Comparison of ENCODE assay signal across 24 cellular contexts in genomic region chr3:42351221-42351620, GRCh38. TPM values are rescaled to one million over a fixed set of nuclear protein-coding genes. Genes with fewer than 3 reads are reported as not detected.
DNase-seq lines count a peak whose midpoint lies in the region; ATAC-seq and TF ChIP-seq lines count a peak whose summit lies in the region.
"Had no signal": no experiment of that assay in that cellular context is flagged by ENCODE, and none has a peak within 500 bp of the region (broad histone marks: within the 10 kb centered on the region; RNA-seq: fewer than 3 reads in every experiment).

No MANE protein-coding gene starts in this region.

- intact Hi-C loops in IMR-90 (cut with micrococcal nuclease): no loop called here

- no peaks in the 10 kb centered on the region for H4K20me1 ChIP-seq in IMR-90 (ENCODE audit: insufficient read depth, low read length)
- no peaks in the 10 kb centered on the region for H4K20me1 ChIP-seq in osteoblast (ENCODE audit: insufficient read depth, low read length)

- H2BK120ac ChIP-seq in IMR-90 (ENCODE audit: low read depth, low read length): no peak overlapping the region

- POLR2A ChIA-PET in BJ (lab: Charles Lee): no interaction called here
- POLR2A ChIA-PET in IMR-90 (lab: Charles Lee; ENCODE audit: unreplicated experiment): no interaction called here

- H3K14ac ChIP-seq in IMR-90 (replicated peaks; ENCODE audit: low read depth, low read length): no peak overlapping the region

- in situ Hi-C loops in IMR-90 (cut with MboI; ENCODE audit: low sequenced_read_pairs): no loop called here

- no peak overlapping the region for H4K8ac ChIP-seq in IMR-90 (ENCODE audit: low read depth in 2 of 2, low read length in 2 of 2)

- no peak overlapping the region for H2AK5ac ChIP-seq in IMR-90 (ENCODE audit: low read depth, low read length)

- no peak overlapping the region for H4K91ac ChIP-seq in IMR-90 (ENCODE audit: insufficient read depth, low read depth, low read length)

- no peak overlapping the region for H3K9ac ChIP-seq in IMR-90 (ENCODE audit: low read depth, low read length)
- H3K9ac ChIP-seq: SK-N-SH had no signal

- H3K23ac ChIP-seq in IMR-90 (ENCODE audit: low read depth, low read length): no peak overlapping the region

- no peak overlapping the region for H4K5ac ChIP-seq in IMR-90 (ENCODE audit: low read depth, low read length)

- H3K56ac ChIP-seq in IMR-90 (ENCODE audit: extremely low read depth, insufficient read depth, low read length): no peak overlapping the region

- H3K9me3 ChIP-seq in IMR-90 (ENCODE audit: control insufficient read depth, insufficient read depth, low read length) (no peaks in the 10 kb centered on the region), osteoblast (ENCODE audit: low read depth, low read length) (no peaks in the 10 kb centered on the region)
- H3K9me3 ChIP-seq: Caco-2, SK-N-SH had no signal

- H3K4ac ChIP-seq in IMR-90 (ENCODE audit: low read depth, low read length): no peak overlapping the region

- H3K4me3 ChIP-seq in BJ (ENCODE audit: low read depth, low read length) (no peak overlapping the region), IMR-90 (ENCODE audit: insufficient read depth, low read depth, low read length) (no peak overlapping the region), osteoblast (ENCODE audit: insufficient read depth, low read length) (no peak overlapping the region)
- H3K4me3 ChIP-seq: gastroesophageal sphincter, right atrium auricular region had no signal

- H3K27ac ChIP-seq in IMR-90 (ENCODE audit: insufficient read depth, low read length) (no peak overlapping the region), osteoblast (ENCODE audit: low read depth, low read length) (no peak overlapping the region)
- H3K27ac ChIP-seq: gastroesophageal sphincter, right atrium auricular region had no signal

- H3K9me1 ChIP-seq in IMR-90 (ENCODE audit: insufficient read depth, low read length): no peaks in the 10 kb centered on the region

- no peak for TF ChIP-seq RAD21 in IMR-90 (IDR thresholded peaks at IDR 0.05; ENCODE audit: low read length)

- no peak overlapping the region for H2BK5ac ChIP-seq in IMR-90 (ENCODE audit: low read depth, low read length, poor library complexity, severe bottlenecking)

- no peak for TF ChIP-seq POLR2A in IMR-90 (IDR thresholded peaks at IDR 0.05; ENCODE audit: low read depth, low read length)

- no peaks in the 10 kb centered on the region for H3K79me2 ChIP-seq in osteoblast (ENCODE audit: insufficient read depth, low read length)

- dilution Hi-C loops in IMR-90 (cut with HindIII; ENCODE audit: low sequenced_read_pairs, unreplicated experiment): no loop called here

- CTCF ChIA-PET in BJ (lab: Yijun Ruan, JAX): no interaction called here
- CTCF ChIA-PET in IMR-90 (lab: Yijun Ruan, JAX): no interaction called here

- ATAC-seq in IMR-90 (ENCODE audit: low read depth) (no peak; the same call in 1 of the 2 replicates), HG03280 (IDR thresholded peaks at IDR 0.05; ENCODE audit: unreplicated experiment) (no peak), GM19467 (IDR thresholded peaks at IDR 0.05; ENCODE audit: unreplicated experiment) (no peak)
- ATAC-seq: activated CD4-positive, CD25-positive, alpha-beta regulatory T cell treated with anti-CD3 and anti-CD28 coated beads, Interleukin-2, amount 50 U/mL, for 24 hours; gastroesophageal sphincter; left lobe of liver; Panc1 had no signal

- H3K18ac ChIP-seq in IMR-90 (ENCODE audit: low read depth, low read length): no peak overlapping the region

- WGBS in IMR-90 (ENCODE audit: extremely low coverage in 2 of 2, insufficient read length in 1 of 2), 2 experiments: no CpG with 5 or more reads among the region's 2 CpGs

- H3K4me1 ChIP-seq in IMR-90 (ENCODE audit: control insufficient read depth, insufficient read depth, low read length) (no peaks in the 10 kb centered on the region), osteoblast (ENCODE audit: insufficient read depth, low read length) (peaks cover 4% of the 10 kb centered on the region)
- H3K4me1 ChIP-seq: gastroesophageal sphincter, right atrium auricular region had no signal

- DNase-seq in BJ (ENCODE audit: low read depth) (peak; percentile 2), IMR-90 (peak; percentile 4), epidermal melanocyte (ENCODE audit: insufficient read length, low spot score) (peak; percentile 60), osteoblast (ENCODE audit: insufficient read length, low spot score, missing footprints) (peak; percentile 37), MV-4-11 (lab: John Stamatoyannopoulos, UW) (no peak)
- no peak for DNase-seq in stimulated activated naive CD4-positive, alpha-beta T cell (lab: John Stamatoyannopoulos, UW)
- DNase-seq: AML-193; Caco-2; effector CD8-positive, alpha-beta T cell; NCI-H1694; NCI-H2227 treated with DMSO at 0.1 percent for 48 hours; SK-N-SH; stimulated activated naive CD4-positive, alpha-beta T cell treated with Interleukin-2 at 50 U/mL for 16 hours; T-helper 9 cell had no signal

- no peak overlapping the region for H2BK20ac ChIP-seq in IMR-90 (ENCODE audit: low read depth, low read length)

- no peak for TF ChIP-seq CTCF in BJ (IDR thresholded peaks at IDR 0.05; ENCODE audit: insufficient read depth, low read depth, low read length)
- no peak for TF ChIP-seq CTCF in IMR-90 (conservative IDR thresholded peaks at IDR 0.05; ENCODE audit: low read depth, low read length)
- no peak for TF ChIP-seq CTCF in osteoblast (IDR thresholded peaks at IDR 0.05; ENCODE audit: extremely low read depth, low read depth, low read length)

- H2BK15ac ChIP-seq in IMR-90 (ENCODE audit: low read depth, low read length): no peak overlapping the region

- no TSS peak for BruUV-seq in IMR-90 (replicated peaks; lab: Mats Ljungman, UMichigan)

- H2AK9ac ChIP-seq in IMR-90 (replicated peaks; ENCODE audit: low read depth, low read length, poor library complexity): no peak overlapping the region

- no peaks in the 10 kb centered on the region for H3K79me1 ChIP-seq in IMR-90 (ENCODE audit: low read depth in 1 of 2, low read length in 2 of 2)

- H2AFZ ChIP-seq in IMR-90 (replicated peaks; ENCODE audit: low read length, poor library complexity) (no peak overlapping the region), osteoblast (ENCODE audit: low read length) (no peak overlapping the region)

- no peaks in the 10 kb centered on the region for H3K36me3 ChIP-seq in BJ (ENCODE audit: control insufficient read depth, insufficient read depth, low read length)
- H3K36me3 ChIP-seq in IMR-90 (ENCODE audit: control insufficient read depth, insufficient read depth, low read length): no peaks in the 10 kb centered on the region
- no peaks in the 10 kb centered on the region for H3K36me3 ChIP-seq in osteoblast (ENCODE audit: insufficient read depth, low read length)
- H3K36me3 ChIP-seq: gastroesophageal sphincter, right atrium auricular region had no signal

- H3K27me3 ChIP-seq in BJ (ENCODE audit: control insufficient read depth, insufficient read depth, low read length) (no peaks in the 10 kb centered on the region; the same call in 1 of the 2 replicates), IMR-90 (ENCODE audit: control insufficient read depth, insufficient read depth, low read length) (peaks cover 2% of the 10 kb centered on the region; the same call in 1 of the 2 replicates), osteoblast (ENCODE audit: insufficient read depth, low read length) (no peaks in the 10 kb centered on the region)
- H3K27me3 ChIP-seq: gastroesophageal sphincter, right atrium auricular region had no signal

- H3K4me2 ChIP-seq in IMR-90 (ENCODE audit: low read depth, low read length) (no peak overlapping the region), osteoblast (ENCODE audit: insufficient read depth, low read length) (no peak overlapping the region)
- H3K4me2 ChIP-seq: SK-N-SH had no signal

TF ChIP-seq in IMR-90, 13 proteins besides CTCF, POLR2A, EP300 and RAD21:
- TF ChIP-seq USF2 (IDR thresholded peaks at IDR 0.05; ENCODE audit: low read depth, low read length) (no peak), RFX5 (IDR thresholded peaks at IDR 0.05; ENCODE audit: low read depth, low read length) (no peak), ELK1 (IDR thresholded peaks at IDR 0.05; ENCODE audit: borderline replicate concordance, low read depth, low read length) (no peak), SMC3 (IDR thresholded peaks at IDR 0.05; ENCODE audit: low read depth, low read length) (no peak), BHLHE40 (IDR thresholded peaks at IDR 0.05; ENCODE audit: low read depth, low read length) (no peak), RCOR1 (IDR thresholded peaks at IDR 0.05; ENCODE audit: insufficient replicate concordance, low read length) (no peak), CEBPB (IDR thresholded peaks at IDR 0.05; ENCODE audit: low read depth, low read length) (no peak), FOS (IDR thresholded peaks at IDR 0.05; ENCODE audit: low read depth, low read length) (no peak), NFE2L2 (IDR thresholded peaks at IDR 0.05; ENCODE audit: low read depth, low read length) (no peak)

RNA-seq across cellular contexts. Expression of gene LYZL4, which starts 59.2 kb away (rescaled TPM):
- polyA plus RNA-seq in BJ (2011; rRNA removed) (not detected in 2 replicates), IMR-90 (2012; rRNA removed) (not detected in 2 replicates)
- polyA minus RNA-seq in BJ (2011; rRNA and poly(A)+ RNA removed): not detected in 2 replicates
- total RNA-seq in IMR-90 (2012; rRNA removed) (not detected in 2 replicates), osteoblast (not detected in 2 replicates)
- not detected in 2 replicates for polyA plus RNA-seq in IMR-90 (2012; cell fraction: cytosol; rRNA removed)
- not detected in 2 replicates for polyA plus RNA-seq in IMR-90 (2012; cell fraction: nucleus; rRNA removed; ENCODE audit: low replicate concordance)
- total RNA-seq: activated CD8-positive, alpha-beta memory T cell treated with anti-CD3 and anti-CD28 coated beads for 36 hours; Caco-2; cardiac septum; gastroesophageal sphincter; left lobe of liver; MCF 10A; right atrium auricular region had no signal
- polyA plus RNA-seq: SK-N-SH had no signal

Comparison
In these comparisons a context has a peak if more than half of its experiments do, and no peak if none do; other contexts are left out.
1. DNase-seq: peak in BJ (single experiment), IMR-90 (single experiment), epidermal melanocyte (single experiment) and osteoblast (single experiment); none in stimulated activated naive CD4-positive, alpha-beta T cell (0 of 6) and MV-4-11 (single experiment).